9 cellular contexts compared by ENCODE assay signal in genomic region chr7:106865130-106866115, GRCh38. TPM values are rescaled to one million over a fixed set of nuclear protein-coding genes. Genes with fewer than 3 reads are reported as not detected.
DNase-seq lines count a peak whose midpoint lies in the region; ATAC-seq and TF ChIP-seq lines count a peak whose summit lies in the region.
"Had no signal": no experiment of that assay in that cellular context is flagged by ENCODE, and none has a peak within 500 bp of the region (broad histone marks: within the 10 kb centered on the region; RNA-seq: fewer than 3 reads in every experiment).

Gene PIK3CG (plus strand): TSS chr7:106865282. CDS start chr7:106867562, 2,280 bp downstream.

- H3K27ac Mint-ChIP-seq in activated CD4-positive, alpha-beta T cell treated with anti-CD3 and anti-CD28 coated beads, Interleukin-2, amount 10 ng/mL, durations not matched to agents 7 days and 5 days: peak within 1 kb of the TSS; percentile 94

- TF ChIP-seq CTCF in left ventricle myocardium inferior (IDR thresholded peaks at IDR 0.05; ENCODE audit: borderline replicate concordance): no peak

- intact Hi-C loops in left ventricle myocardium inferior (cut with micrococcal nuclease) (no loop called here), aorta (cut with DNase I) (no loop called here)

- H3K9me3 Mint-ChIP-seq in activated CD4-positive, alpha-beta T cell treated with anti-CD3 and anti-CD28 coated beads, Interleukin-2, amount 10 ng/mL, durations not matched to agents 7 days and 5 days: no peaks in the 10 kb centered on the region

- peaks cover 53% of the 10 kb centered on the region for H3K4me1 Mint-ChIP-seq in activated CD4-positive, alpha-beta T cell treated with anti-CD3 and anti-CD28 coated beads, Interleukin-2, amount 10 ng/mL, durations not matched to agents 7 days and 5 days

- H3K9me3 ChIP-seq in left ventricle myocardium inferior (replicated peaks) (no peaks in the 10 kb centered on the region), aorta (ENCODE audit: control insufficient read depth, low read length) (peaks cover 1% of the 10 kb centered on the region)
- H3K9me3 ChIP-seq: pancreas had no signal

- no peaks in the 10 kb centered on the region for H3K27me3 Mint-ChIP-seq in activated CD4-positive, alpha-beta T cell treated with anti-CD3 and anti-CD28 coated beads, Interleukin-2, amount 10 ng/mL, durations not matched to agents 7 days and 5 days

- POLR2A ChIA-PET in activated CD4-positive, alpha-beta T cell treated with anti-CD3 and anti-CD28 coated beads, Interleukin-2, amount 10 ng/mL, durations not matched to agents 7 days and 5 days (lab: Charles Lee): interaction anchor here (0.6 kb wide), 1 partner anchor 109 kb away, joined by 4 read pairs; no protein-coding TSS in a partner anchor

- no peaks in the 10 kb centered on the region for H3K36me3 ChIP-seq in left ventricle myocardium inferior
- no peaks in the 10 kb centered on the region for H3K36me3 ChIP-seq in aorta (ENCODE audit: control insufficient read depth in 1 of 2, insufficient read depth in 2 of 2, low read length in 1 of 2)
- H3K36me3 ChIP-seq: pancreas had no signal

- peak; percentile 46 for DNase-seq in activated CD4-positive, alpha-beta T cell treated with anti-CD3 and anti-CD28 coated beads, Interleukin-2, amount 10 ng/mL, durations not matched to agents 7 days and 5 days
- DNase-seq in activated CD4-positive, alpha-beta T cell treated with anti-CD3 and anti-CD28 coated beads for 48 hours: no peak
- DNase-seq in SKM-1 (lab: John Stamatoyannopoulos, UW; ENCODE audit: unreplicated experiment): peak; percentile 83
- DNase-seq in left ventricle myocardium inferior: no peak
- no peak for DNase-seq in aorta
- DNase-seq in DMS 273 (lab: John Stamatoyannopoulos, UW; ENCODE audit: unreplicated experiment): no peak
- DNase-seq in activated CD4-positive, alpha-beta T cell treated with anti-CD3 and anti-CD28 coated beads, Interleukin-2, amount 50 U/mL, for 4 hours: no peak
- DNase-seq: pancreas had no signal

- ATAC-seq in HG03039 (IDR thresholded peaks at IDR 0.05; ENCODE audit: unreplicated experiment): peak; percentile 36
- peak; percentile 44 for ATAC-seq in aorta (ENCODE audit: low FRiP score)

- H3K4me1 ChIP-seq in left ventricle myocardium inferior (peaks cover 20% of the 10 kb centered on the region), aorta (ENCODE audit: control insufficient read depth in 1 of 2, insufficient read depth in 2 of 2, low read length in 2 of 2) (no peaks in the 10 kb centered on the region)
- H3K4me1 ChIP-seq: pancreas had no signal

- peak within 1 kb of the TSS; percentile 86 for H3K4me3 Mint-ChIP-seq in activated CD4-positive, alpha-beta T cell treated with anti-CD3 and anti-CD28 coated beads, Interleukin-2, amount 10 ng/mL, durations not matched to agents 7 days and 5 days

- H3K27ac ChIP-seq in left ventricle myocardium inferior (replicated peaks) (peak within 1 kb of the TSS; percentile 50), aorta (ENCODE audit: low read depth in 1 of 2, low read length in 2 of 2) (no peak within 1 kb of the TSS)

- H3K36me3 Mint-ChIP-seq in activated CD4-positive, alpha-beta T cell treated with anti-CD3 and anti-CD28 coated beads, Interleukin-2, amount 10 ng/mL, durations not matched to agents 7 days and 5 days (ENCODE audit: low read depth): peaks cover 40% of the 10 kb centered on the region

- H3K4me3 ChIP-seq in left ventricle myocardium inferior (peak within 1 kb of the TSS; percentile 57), aorta (ENCODE audit: low read length in 2 of 2) (peak within 1 kb of the TSS in 1 of 2 donors; percentile 13)

- no peaks in the 10 kb centered on the region for H3K27me3 ChIP-seq in left ventricle myocardium inferior (ENCODE audit: low read depth)
- no peaks in the 10 kb centered on the region for H3K27me3 ChIP-seq in aorta (ENCODE audit: control insufficient read depth in 1 of 2, insufficient read depth in 2 of 2, low read length in 1 of 2)
- H3K27me3 ChIP-seq: pancreas had no signal

- WGBS in aorta, 2 donors: 68% methylated on average over 13 of the region's 13 CpGs

- CTCF ChIA-PET in activated CD4-positive, alpha-beta T cell treated with anti-CD3 and anti-CD28 coated beads, Interleukin-2, amount 10 ng/mL, durations not matched to agents 7 days and 5 days (lab: Charles Lee): interaction anchor here (0.6 to 0.7 kb wide), 2 partner anchors 15 to 41 kb away, joined by 3 to 4 read pairs; no protein-coding TSS in a partner anchor

RNA-seq across cellular contexts. Expression of gene PIK3CG, which starts in this region (rescaled TPM):
- total RNA-seq in activated CD4-positive, alpha-beta T cell treated with anti-CD3 and anti-CD28 coated beads, Interleukin-2, amount 10 ng/mL, durations not matched to agents 7 days and 5 days: 10 to 100 TPM; 42.9 to 51.6 TPM
- total RNA-seq in left ventricle myocardium inferior (1.7 TPM), aorta (10 to 100 TPM in 1 of 2 donors, 1 to 10 TPM in 1; 5.9 to 11.8 TPM)
- polyA plus RNA-seq in aorta: 1 to 10 TPM in 1 of 2 donors, under 1 TPM in 1; 0.23 to 1.4 TPM

Comparison
In these comparisons a context has a peak if more than half of its experiments do, and no peak if none do; other contexts are left out.
1. DNase-seq: peak in activated CD4-positive, alpha-beta T cell treated with anti-CD3 and anti-CD28 coated beads, Interleukin-2, amount 10 ng/mL, durations not matched to agents 7 days and 5 days (single experiment) and SKM-1 (single experiment); none in activated CD4-positive, alpha-beta T cell treated with anti-CD3 and anti-CD28 coated beads for 48 hours (single experiment), left ventricle myocardium inferior (single experiment), aorta (0 of 2), DMS 273 (single experiment) and activated CD4-positive, alpha-beta T cell treated with anti-CD3 and anti-CD28 coated beads, Interleukin-2, amount 50 U/mL, for 4 hours (0 of 2).